Comparison of ENCODE assay signal across 8 cellular contexts in genomic region chr19:52370341-52370710, GRCh38. TPM values are rescaled to one million over a fixed set of nuclear protein-coding genes. Genes with fewer than 3 reads are reported as not detected.
DNase-seq lines count a peak whose midpoint lies in the region; ATAC-seq and TF ChIP-seq lines count a peak whose summit lies in the region.

No MANE protein-coding gene starts in this region.

- TF ChIP-seq EP300 in SK-N-SH (IDR thresholded peaks at IDR 0.05; ENCODE audit: borderline replicate concordance in 1 of 2, low read depth in 1 of 2, low read length in 1 of 2) (no peak), stomach (IDR thresholded peaks at IDR 0.05) (no peak)

- no peaks in the 10 kb centered on the region for H4K20me1 ChIP-seq in SK-N-SH (ENCODE audit: insufficient read depth)

- peaks cover 5% of the 10 kb centered on the region for H3F3A ChIP-seq in SK-N-SH (replicated peaks; ENCODE audit: insufficient read depth)

- peak overlapping the region; percentile 98 to 99 (median 99) for H3K27ac Mint-ChIP-seq in immature natural killer cell

- DNase-seq in SK-N-SH = no peak
- no peak for DNase-seq in immature natural killer cell
- DNase-seq in stomach = no peak
- DNase-seq in NCI-H226 = no peak

- H3K9me3 Mint-ChIP-seq in immature natural killer cell = peaks cover 32 to 73% (median 65%) of the 10 kb centered on the region in 6 donors

- no peaks in the 10 kb centered on the region for H3K9me2 ChIP-seq in SK-N-SH

- H3K27ac ChIP-seq in SK-N-SH (ENCODE audit: low read depth in 2 of 2, low read length in 1 of 2) (peak overlapping the region; percentile 93 to 94), angular gyrus (ENCODE audit: low read depth, low read length) (peak overlapping the region; percentile 88), stomach (peak overlapping the region; percentile 76 to 96 (median 92))

- TF ChIP-seq CTCF in SK-N-SH (IDR thresholded peaks at IDR 0.05) = no peak
- no peak for TF ChIP-seq CTCF in stomach (IDR thresholded peaks at IDR 0.05)

- H3K4me3 ChIP-seq in SK-N-SH (ENCODE audit: low read depth in 2 of 2, low read length in 1 of 2) (peak overlapping the region; percentile 62 to 78), stomach (peak overlapping the region; percentile 60 to 73 (median 64))

- H3K27me3 ChIP-seq in SK-N-SH (ENCODE audit: insufficient read depth) = no peaks in the 10 kb centered on the region
- no peaks in the 10 kb centered on the region for H3K27me3 ChIP-seq in stomach

- intact Hi-C loops in stomach (cut with DNase I; ENCODE audit: low total_unique reads) = no loop called here

- H3K9ac ChIP-seq in SK-N-SH = peak overlapping the region; percentile 84

- ATAC-seq in SK-N-SH treated with all-trans-retinoic acid at 6 μM for 48 hours (no peak), HG03354 (IDR thresholded peaks at IDR 0.05; ENCODE audit: poor library complexity, severe bottlenecking, unreplicated experiment) (no peak), GM18868 (IDR thresholded peaks at IDR 0.05; ENCODE audit: unreplicated experiment) (no peak)

- H3K4me3 Mint-ChIP-seq in immature natural killer cell = peak overlapping the region; percentile 95 to 98 (median 97)

- H3K9me3 ChIP-seq in SK-N-SH = peaks cover 10% of the 10 kb centered on the region
- peaks cover 23 to 86% (median 52%) of the 10 kb centered on the region in 4 donors for H3K9me3 ChIP-seq in stomach

- no peaks in the 10 kb centered on the region for H3K4me1 ChIP-seq in SK-N-SH (ENCODE audit: control insufficient read depth in 1 of 2, insufficient read depth in 2 of 2, low read depth in 1 of 2, low read length in 1 of 2)
- peaks cover 6 to 11% (median 9%) of the 10 kb centered on the region in 4 donors for H3K4me1 ChIP-seq in stomach

- TF ChIP-seq POLR2A in stomach (IDR thresholded peaks at IDR 0.05) = no peak

- POLR2A ChIA-PET in SK-N-SH (lab: Yijun Ruan, JAX) = interaction anchor here (1.4 kb wide), 1 partner anchor 28 kb away, joined by 4 read pairs; the partner anchor contains the start of gene ZNF528

- H3K36me3 ChIP-seq in SK-N-SH (replicated peaks in 1 of 2; ENCODE audit: control insufficient read depth in 1 of 2, insufficient read depth in 2 of 2, low read length in 1 of 2) = peaks cover 17 to 52% of the 10 kb centered on the region in 2 experiments
- peaks cover 30 to 57% (median 49%) of the 10 kb centered on the region in 4 donors for H3K36me3 ChIP-seq in stomach

- H3K4me2 ChIP-seq in SK-N-SH = peak overlapping the region; percentile 73

- 27% methylated on average over 7 of the region's 7 CpGs for WGBS in SK-N-SH (ENCODE audit: low lambda C conversion rate)
- 31 to 52% (median 38%) methylated on average over 7 of the region's 7 CpGs for WGBS in stomach, 5 donors

- TF ChIP-seq RAD21 in SK-N-SH (IDR thresholded peaks at IDR 0.05; ENCODE audit: low read length) = no peak

- CTCF ChIA-PET in SK-N-SH (lab: Yijun Ruan, JAX) = no interaction called here

- peaks cover 13 to 17% of the 10 kb centered on the region in 2 donors for H3K4me1 Mint-ChIP-seq in immature natural killer cell

- peaks cover 47 to 57% (median 55%) of the 10 kb centered on the region in 3 donors for H3K36me3 Mint-ChIP-seq in immature natural killer cell

- H3K79me2 ChIP-seq in SK-N-SH (ENCODE audit: insufficient read depth) = peaks cover 20% of the 10 kb centered on the region

- peaks cover 13 to 15% (median 13%) of the 10 kb centered on the region in 3 donors for H3K27me3 Mint-ChIP-seq in immature natural killer cell (ENCODE audit: low read depth in 3 of 3)

- peak overlapping the region; percentile 92 for H2AFZ ChIP-seq in SK-N-SH (ENCODE audit: low read depth)

TF ChIP-seq in SK-N-SH, 30 proteins besides CTCF, POLR2A, EP300 and RAD21 (continues in another document):
- TF ChIP-seq FOXJ3 (CRISPR knock-in tag; IDR thresholded peaks at IDR 0.05) = 0 out of 2 replicates have a peak, but pooled peaks have one; percentile 12
- TF ChIP-seq GATA2 (CRISPR knock-in tag; IDR thresholded peaks at IDR 0.05) = peak; percentile 12
- TF ChIP-seq RXRA (IDR thresholded peaks at IDR 0.05; ENCODE audit: borderline replicate concordance, low read depth) = no peak
- no peak for TF ChIP-seq TEAD4 (IDR thresholded peaks at IDR 0.05; ENCODE audit: borderline replicate concordance, insufficient read depth)

TF ChIP-seq in SK-N-SH treated with all-trans-retinoic acid at 6 μM for 48 hours, 23 proteins besides CTCF, POLR2A, EP300 and RAD21 (continues in another document):
- TF ChIP-seq SNAI2 (CRISPR knock-in tag; IDR thresholded peaks at IDR 0.05) (no peak), CSRNP3 (CRISPR knock-in tag; IDR thresholded peaks at IDR 0.05) (no peak), PATZ1 (CRISPR knock-in tag; IDR thresholded peaks at IDR 0.05; ENCODE audit: borderline replicate concordance) (no peak), TCF4 (CRISPR knock-in tag; IDR thresholded peaks at IDR 0.05; ENCODE audit: borderline replicate concordance) (no peak), ZNF8 (CRISPR knock-in tag; IDR thresholded peaks at IDR 0.05) (no peak), ZNF565 (CRISPR knock-in tag; conservative IDR thresholded peaks at IDR 0.05; ENCODE audit: low read depth) (no peak)

RNA-seq across cellular contexts. Expression of gene ZNF880, which starts 0.6 kb away (rescaled TPM):
- polyA plus RNA-seq in SK-N-SH (2012; rRNA removed) (22.6 and 27.8 TPM in 2 replicates), immature natural killer cell (10 to 100 TPM; 27.3 to 30.1 (median 29.1) TPM), stomach (10 to 100 TPM in 2 of 3 donors, 1 to 10 TPM in 1; 8.4 to 10.4 (median 10.2) TPM)
- polyA plus RNA-seq in SK-N-SH (2012; cell fraction: cytosol; rRNA removed) = 30.9 and 36.9 TPM in 2 replicates
- 18.2 and 26.0 TPM in 2 replicates for polyA plus RNA-seq in SK-N-SH (2012; cell fraction: nucleus; rRNA removed)
- total RNA-seq in stomach = 10 to 100 TPM in 3 of 5 donors, 1 to 10 TPM in 2; 4.1 to 44.2 (median 11.6) TPM

RNA-seq across cellular contexts. Expression of gene ZNF528, which starts 27.3 kb away (rescaled TPM):
- polyA plus RNA-seq in SK-N-SH (2012; rRNA removed) = 14.0 and 26.5 TPM in 2 replicates
- 14.0 and 15.2 TPM in 2 replicates for polyA plus RNA-seq in SK-N-SH (2012; cell fraction: cytosol; rRNA removed)
- 43.5 and 81.3 TPM in 2 replicates for polyA plus RNA-seq in SK-N-SH (2012; cell fraction: nucleus; rRNA removed)
- 10 to 100 TPM in 2 of 3 donors, 1 to 10 TPM in 1; 9.9 to 15.2 (median 12.0) TPM for polyA plus RNA-seq in immature natural killer cell
- 10 to 100 TPM; 11.7 to 40.8 (median 16.2) TPM for total RNA-seq in stomach
- polyA plus RNA-seq in stomach = 1 to 10 TPM; 3.7 to 9.0 (median 5.7) TPM

RNA-seq across cellular contexts. Expression of gene ZNF610, which starts 34.3 kb away (rescaled TPM):
- polyA plus RNA-seq in SK-N-SH (2012; rRNA removed) (1.9 and 2.9 TPM in 2 replicates), immature natural killer cell (1 to 10 TPM in 1 of 3 donors, under 1 TPM in 1, not detected in 1; 0.63 to 1.3 TPM), stomach (1 to 10 TPM in 2 of 3 donors, under 1 TPM in 1; 0.93 to 2.6 (median 1.4) TPM)
- 3.0 and 3.4 TPM in 2 replicates for polyA plus RNA-seq in SK-N-SH (2012; cell fraction: cytosol; rRNA removed)
- polyA plus RNA-seq in SK-N-SH (2012; cell fraction: nucleus; rRNA removed) = 4.9 and 6.6 TPM in 2 replicates
- total RNA-seq in stomach = 1 to 10 TPM in 1 of 5 donors, under 1 TPM in 1, not detected in 3; 0.45 to 2.2 TPM

RNA-seq across cellular contexts. Expression of gene ZNF534, which starts 58.6 kb away (rescaled TPM):
- not detected in 2 replicates for polyA plus RNA-seq in SK-N-SH (2012; rRNA removed)
- polyA plus RNA-seq in SK-N-SH (2012; cell fraction: cytosol; rRNA removed) = not detected in 2 replicates
- polyA plus RNA-seq in SK-N-SH (2012; cell fraction: nucleus; rRNA removed) = 0.02 TPM in 1 of 2 replicates, not detected in the other
- polyA plus RNA-seq in immature natural killer cell = not detected
- total RNA-seq in stomach = under 1 TPM in 1 of 5 donors, not detected in 4; 0.37 TPM
- under 1 TPM in 1 of 3 donors, not detected in 2; 0.08 TPM for polyA plus RNA-seq in stomach
